Comparison of ENCODE assay signal across 18 cellular contexts in the genomic region with DNA sequence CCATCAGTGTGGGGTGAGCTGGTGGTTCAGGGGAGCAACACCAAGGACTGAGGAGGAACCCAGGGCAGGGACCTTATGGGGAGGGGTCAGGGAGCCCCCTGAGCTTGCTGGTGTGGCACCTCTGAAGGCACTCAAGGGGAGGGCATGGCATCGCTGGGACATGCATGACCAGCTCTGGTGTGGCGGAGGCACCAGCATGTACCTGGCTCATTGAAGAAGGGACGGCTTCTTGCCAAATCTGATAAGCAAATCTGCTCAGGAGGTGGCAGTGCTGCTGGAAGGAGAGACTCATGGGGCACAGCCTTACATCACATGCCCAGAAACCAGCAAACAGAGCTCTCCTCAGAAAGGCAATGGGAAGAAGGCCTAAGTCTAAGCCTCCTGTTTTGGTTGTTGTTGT.
DNase-seq lines count a peak whose midpoint lies in the region; ATAC-seq and TF ChIP-seq lines count a peak whose summit lies in the region.
"Had no signal": no experiment of that assay in that cellular context is flagged by ENCODE, and none has a peak within 500 bp of the region (broad histone marks: within the 10 kb centered on the region; RNA-seq: fewer than 3 reads in every experiment).

No MANE protein-coding gene starts in this region.

- no peaks in the 10 kb centered on the region for H3K36me3 ChIP-seq in prostate gland
- H3K36me3 ChIP-seq: BLaER1 treated with 17β-estradiol and CSF1 and Interleukin-3, amounts not matched to agents 10 nM and 100 nM had no signal

- WGBS in prostate gland: 42% methylated on average over 3 of the region's 3 CpGs

- H3K27ac ChIP-seq in foreskin keratinocyte: no peak overlapping the region
- no peak overlapping the region for H3K27ac ChIP-seq in prostate gland
- H3K27ac ChIP-seq: BLaER1 treated with 17β-estradiol and CSF1 and Interleukin-3, amounts not matched to agents 10 nM and 100 nM; HL-60 had no signal

- no peak for TF ChIP-seq POLR2A in prostate gland (IDR thresholded peaks at IDR 0.05)

- H3K4me3 ChIP-seq in LNCaP clone FGC (ENCODE audit: low read depth, low read length): no peak overlapping the region
- H3K4me3 ChIP-seq in prostate gland: no peak overlapping the region
- H3K4me3 ChIP-seq: BLaER1 treated with 17β-estradiol and CSF1 and Interleukin-3, amounts not matched to agents 10 nM and 100 nM had no signal

- intact Hi-C loops in prostate gland (cut with DNase I): no loop called here

- H3K9me3 ChIP-seq in prostate gland: no peaks in the 10 kb centered on the region

- H3K27me3 ChIP-seq in foreskin keratinocyte: no peaks in the 10 kb centered on the region
- no peaks in the 10 kb centered on the region for H3K27me3 ChIP-seq in prostate gland (replicated peaks; ENCODE audit: insufficient read depth)
- H3K27me3 ChIP-seq: BLaER1 treated with 17β-estradiol and CSF1 and Interleukin-3, amounts not matched to agents 10 nM and 100 nM had no signal

- ATAC-seq in foreskin keratinocyte (peak; percentile 28), HG02678 (IDR thresholded peaks at IDR 0.05; ENCODE audit: unreplicated experiment) (no peak)
- ATAC-seq: CD8-positive, alpha-beta T cell; HCT116 had no signal

- TF ChIP-seq CTCF in LNCaP clone FGC (IDR thresholded peaks at IDR 0.05; ENCODE audit: control insufficient read depth, extremely low read depth, insufficient read depth) (no peak), foreskin keratinocyte (conservative IDR thresholded peaks at IDR 0.05) (no peak), prostate gland (IDR thresholded peaks at IDR 0.05) (no peak)

- DNase-seq in LNCaP clone FGC (ENCODE audit: low read depth): peak; percentile 46
- DNase-seq in foreskin keratinocyte: no peak
- DNase-seq in prostate gland (ENCODE audit: low spot score): peak; percentile 53
- DNase-seq in ureter (ENCODE audit: low spot score): peak; percentile 67
- no peak for DNase-seq in SHP77 (lab: John Stamatoyannopoulos, UW)
- no peak for DNase-seq in NCI-H446 (lab: John Stamatoyannopoulos, UW)
- DNase-seq: Calu3; CD8-positive, alpha-beta T cell; DMS79 treated with DMSO at 0.1 percent for 48 hours; GF-D8; GOT3; H7; HFFc6; IMR-90 had no signal

- H3K4me1 ChIP-seq in foreskin keratinocyte (peaks cover 4% of the 10 kb centered on the region), prostate gland (replicated peaks) (no peaks in the 10 kb centered on the region)

Comparison
In these comparisons a context has a peak if more than half of its experiments do, and no peak if none do; other contexts are left out.
1. DNase-seq: peak in LNCaP clone FGC (single experiment), prostate gland (single experiment) and ureter (single experiment); none in foreskin keratinocyte (0 of 2), SHP77 (0 of 2) and NCI-H446 (0 of 2).